ENCODE assay signal across 28 cellular contexts in genomic region chr1:45574105-45574626, GRCh38. TPM values are rescaled to one million over a fixed set of nuclear protein-coding genes. Genes with fewer than 3 reads are reported as not detected.
"Had no signal": no experiment of that assay in that cellular context is flagged by ENCODE, and none has a peak within 500 bp of the region (broad histone marks: within the 10 kb centered on the region; RNA-seq: fewer than 3 reads in every experiment).

No MANE protein-coding gene starts in this region.

- H3K27ac ChIP-seq: colonic mucosa, esophagus muscularis mucosa, foreskin keratinocyte, gastroesophageal sphincter, heart left ventricle, hepatocyte, left lung, psoas muscle, skin epidermis, spleen, testis, tibial artery, upper lobe of left lung had no signal

- H3K4me2 ChIP-seq: hepatocyte had no signal

- H3K4me3 ChIP-seq: colonic mucosa, esophagus muscularis mucosa, gastroesophageal sphincter, heart left ventricle, hepatocyte, left lung, psoas muscle, skin epidermis, spleen, testis, tibial artery, upper lobe of left lung had no signal

- DNase-seq: colonic mucosa; effector CD8-positive, alpha-beta T cell; foreskin keratinocyte; heart left ventricle; kidney; left lung; mesenchymal stem cell; natural killer cell; nucleus accumbens; psoas muscle; right cardiac atrium; spleen; stimulated activated CD4-positive, alpha-beta T cell treated with anti-CD3 and anti-CD28 coated beads, Interleukin-4, amount 100 ng/mL, for 4 hours; stimulated activated naive CD8-positive, alpha-beta T cell treated with anti-CD3 and anti-CD28 coated beads, Interleukin-15, Interleukin-2, amounts not matched to agents 100 U/mL and 50 U/mL, for 24 hours; substantia nigra; testis; tibial artery; upper lobe of left lung had no signal

- H3K4me3 Mint-ChIP-seq: dendritic cell treated with granulocyte-macrophage colony-stimulating factor and Interleukin-4, amounts not matched to agents 40 ng/mL and 50 ng/mL, for 4 days; natural killer cell; stimulated activated memory B cell treated with anti-CD40 and anti-IgM and Interleukin-4, amounts not matched to agents 10 μg/mL and 1 μg/mL and 100 μg/mL, for 72 hours had no signal

- H3K79me2 ChIP-seq: hepatocyte had no signal

- H2AFZ ChIP-seq: hepatocyte had no signal

- H3K4me1 ChIP-seq: colonic mucosa, esophagus muscularis mucosa, foreskin keratinocyte, psoas muscle, testis, tibial artery had no signal

- FAIRE-seq: endothelial cell of umbilical vein, kidney, urothelium cell line had no signal

- H3K27me3 ChIP-seq: colonic mucosa, esophagus muscularis mucosa, foreskin keratinocyte, gastroesophageal sphincter, heart left ventricle, hepatocyte, left lung, spleen, testis, tibial artery, upper lobe of left lung had no signal

- H3K27ac Mint-ChIP-seq: dendritic cell treated with granulocyte-macrophage colony-stimulating factor and Interleukin-4, amounts not matched to agents 40 ng/mL and 50 ng/mL, for 4 days; natural killer cell; stimulated activated memory B cell treated with anti-CD40 and anti-IgM and Interleukin-4, amounts not matched to agents 10 μg/mL and 1 μg/mL and 100 μg/mL, for 72 hours had no signal

- H3K9me3 Mint-ChIP-seq: dendritic cell treated with granulocyte-macrophage colony-stimulating factor and Interleukin-4, amounts not matched to agents 40 ng/mL and 50 ng/mL, for 4 days; natural killer cell; neural crest cell; stimulated activated memory B cell treated with anti-CD40 and anti-IgM and Interleukin-4, amounts not matched to agents 10 μg/mL and 1 μg/mL and 100 μg/mL, for 72 hours had no signal

- ATAC-seq: foreskin keratinocyte; gastroesophageal sphincter; heart left ventricle; left lung; natural killer cell; psoas muscle; right cardiac atrium; stimulated activated memory B cell treated with anti-CD40 and anti-IgM and Interleukin-4, amounts not matched to agents 10 μg/mL and 1 μg/mL and 100 μg/mL, for 72 hours; stimulated activated naive CD8-positive, alpha-beta T cell treated with anti-CD3 and anti-CD28 coated beads, Interleukin-15, Interleukin-2, amounts not matched to agents 100 U/mL and 50 U/mL, for 24 hours had no signal

- H3K9me3 ChIP-seq: colonic mucosa, esophagus muscularis mucosa, gastroesophageal sphincter, heart left ventricle, left lung, psoas muscle, spleen, testis, tibial artery, upper lobe of left lung had no signal

- H3K4me1 Mint-ChIP-seq: natural killer cell had no signal

- H3K27me3 Mint-ChIP-seq: dendritic cell treated with granulocyte-macrophage colony-stimulating factor and Interleukin-4, amounts not matched to agents 40 ng/mL and 50 ng/mL, for 4 days; stimulated activated memory B cell treated with anti-CD40 and anti-IgM and Interleukin-4, amounts not matched to agents 10 μg/mL and 1 μg/mL and 100 μg/mL, for 72 hours had no signal

- H3K36me3 Mint-ChIP-seq: natural killer cell had no signal

RNA-seq across cellular contexts. Expression of gene CCDC17, which starts 49.7 kb away (rescaled TPM):
- total RNA-seq: epithelial cell of proximal tubule had no signal
